ENCODE assay signal across 2 cellular contexts in the genomic region with DNA sequence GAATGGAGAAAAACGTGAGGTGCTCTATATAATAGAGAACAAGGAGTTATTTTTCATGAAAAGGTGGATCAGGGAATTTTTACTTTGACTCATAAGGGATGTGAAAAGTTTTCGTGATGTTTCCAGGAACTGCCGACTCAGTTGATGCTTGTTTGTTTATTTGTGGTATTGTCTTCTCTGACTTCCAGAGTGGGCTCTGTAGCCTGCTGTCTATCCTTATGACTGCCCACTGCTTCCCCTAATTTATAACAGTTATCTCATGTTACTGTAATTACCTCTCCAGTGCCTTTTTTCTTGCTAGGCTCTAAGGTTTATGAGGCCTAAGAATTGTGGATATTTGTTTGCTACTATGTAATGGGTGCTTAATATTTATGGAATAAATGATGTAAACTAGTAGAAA.
TF ChIP-seq lines count a peak whose summit lies in the region.

No MANE protein-coding gene starts in this region.

TF ChIP-seq in GM23338, 12 proteins besides CTCF, POLR2A, EP300 and RAD21:
- TF ChIP-seq, protein P1, sequence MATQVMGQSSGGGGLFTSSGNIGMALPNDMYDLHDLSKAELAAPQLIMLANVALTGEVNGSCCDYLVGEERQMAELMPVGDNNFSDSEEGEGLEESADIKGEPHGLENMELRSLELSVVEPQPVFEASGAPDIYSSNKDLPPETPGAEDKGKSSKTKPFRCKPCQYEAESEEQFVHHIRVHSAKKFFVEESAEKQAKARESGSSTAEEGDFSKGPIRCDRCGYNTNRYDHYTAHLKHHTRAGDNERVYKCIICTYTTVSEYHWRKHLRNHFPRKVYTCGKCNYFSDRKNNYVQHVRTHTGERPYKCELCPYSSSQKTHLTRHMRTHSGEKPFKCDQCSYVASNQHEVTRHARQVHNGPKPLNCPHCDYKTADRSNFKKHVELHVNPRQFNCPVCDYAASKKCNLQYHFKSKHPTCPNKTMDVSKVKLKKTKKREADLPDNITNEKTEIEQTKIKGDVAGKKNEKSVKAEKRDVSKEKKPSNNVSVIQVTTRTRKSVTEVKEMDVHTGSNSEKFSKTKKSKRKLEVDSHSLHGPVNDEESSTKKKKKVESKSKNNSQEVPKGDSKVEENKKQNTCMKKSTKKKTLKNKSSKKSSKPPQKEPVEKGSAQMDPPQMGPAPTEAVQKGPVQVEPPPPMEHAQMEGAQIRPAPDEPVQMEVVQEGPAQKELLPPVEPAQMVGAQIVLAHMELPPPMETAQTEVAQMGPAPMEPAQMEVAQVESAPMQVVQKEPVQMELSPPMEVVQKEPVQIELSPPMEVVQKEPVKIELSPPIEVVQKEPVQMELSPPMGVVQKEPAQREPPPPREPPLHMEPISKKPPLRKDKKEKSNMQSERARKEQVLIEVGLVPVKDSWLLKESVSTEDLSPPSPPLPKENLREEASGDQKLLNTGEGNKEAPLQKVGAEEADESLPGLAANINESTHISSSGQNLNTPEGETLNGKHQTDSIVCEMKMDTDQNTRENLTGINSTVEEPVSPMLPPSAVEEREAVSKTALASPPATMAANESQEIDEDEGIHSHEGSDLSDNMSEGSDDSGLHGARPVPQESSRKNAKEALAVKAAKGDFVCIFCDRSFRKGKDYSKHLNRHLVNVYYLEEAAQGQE (IDR thresholded peaks at IDR 0.05; ENCODE audit: unreplicated experiment), result no peak
- TF ChIP-seq ZNF114 (CRISPR knock-in tag; IDR thresholded peaks at IDR 0.05) (no peak), ZNF462 (CRISPR knock-in tag; IDR thresholded peaks at IDR 0.05) (no peak), EZH2 (IDR thresholded peaks at IDR 0.05; ENCODE audit: low read depth, unreplicated experiment) (no peak), POLR2AphosphoS5 (IDR thresholded peaks at IDR 0.05; ENCODE audit: low read depth) (no peak)
- TF ChIP-seq, protein P2, sequence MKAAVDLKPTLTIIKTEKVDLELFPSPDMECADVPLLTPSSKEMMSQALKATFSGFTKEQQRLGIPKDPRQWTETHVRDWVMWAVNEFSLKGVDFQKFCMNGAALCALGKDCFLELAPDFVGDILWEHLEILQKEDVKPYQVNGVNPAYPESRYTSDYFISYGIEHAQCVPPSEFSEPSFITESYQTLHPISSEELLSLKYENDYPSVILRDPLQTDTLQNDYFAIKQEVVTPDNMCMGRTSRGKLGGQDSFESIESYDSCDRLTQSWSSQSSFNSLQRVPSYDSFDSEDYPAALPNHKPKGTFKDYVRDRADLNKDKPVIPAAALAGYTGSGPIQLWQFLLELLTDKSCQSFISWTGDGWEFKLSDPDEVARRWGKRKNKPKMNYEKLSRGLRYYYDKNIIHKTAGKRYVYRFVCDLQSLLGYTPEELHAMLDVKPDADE (IDR thresholded peaks at IDR 0.05), result no peak

TF ChIP-seq in SK-N-SH, 30 proteins besides CTCF, POLR2A, EP300 and RAD21 (continued from another document):
- TF ChIP-seq, protein P1 (IDR thresholded peaks at IDR 0.05; ENCODE audit: low read depth, low read length), result no peak
- no peak for TF ChIP-seq SIN3A (IDR thresholded peaks at IDR 0.05; ENCODE audit: borderline replicate concordance, low read depth, low read length)
- no peak for TF ChIP-seq TAF1 (IDR thresholded peaks at IDR 0.05; ENCODE audit: borderline replicate concordance, low read depth, low read length)
- TF ChIP-seq, protein P3, sequence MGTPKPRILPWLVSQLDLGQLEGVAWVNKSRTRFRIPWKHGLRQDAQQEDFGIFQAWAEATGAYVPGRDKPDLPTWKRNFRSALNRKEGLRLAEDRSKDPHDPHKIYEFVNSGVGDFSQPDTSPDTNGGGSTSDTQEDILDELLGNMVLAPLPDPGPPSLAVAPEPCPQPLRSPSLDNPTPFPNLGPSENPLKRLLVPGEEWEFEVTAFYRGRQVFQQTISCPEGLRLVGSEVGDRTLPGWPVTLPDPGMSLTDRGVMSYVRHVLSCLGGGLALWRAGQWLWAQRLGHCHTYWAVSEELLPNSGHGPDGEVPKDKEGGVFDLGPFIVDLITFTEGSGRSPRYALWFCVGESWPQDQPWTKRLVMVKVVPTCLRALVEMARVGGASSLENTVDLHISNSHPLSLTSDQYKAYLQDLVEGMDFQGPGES (IDR thresholded peaks at IDR 0.05; ENCODE audit: low read depth, low read length), result no peak
- no peak for TF ChIP-seq FOSL2 (IDR thresholded peaks at IDR 0.05; ENCODE audit: borderline replicate concordance, low read depth)
TF ChIP-seq in SK-N-SH: peak in this region for 0.
